35 cellular contexts compared by ENCODE assay signal in genomic region chrX:67159437-67159836, GRCh38.
DNase-seq lines count a peak whose midpoint lies in the region; ATAC-seq, FAIRE-seq and TF ChIP-seq lines count a peak whose summit lies in the region.
"Had no signal": no experiment of that assay in that cellular context is flagged by ENCODE, and none has a peak within 500 bp of the region (broad histone marks: within the 10 kb centered on the region; RNA-seq: fewer than 3 reads in every experiment).

No MANE protein-coding gene starts in this region.

- H3K27ac ChIP-seq in right cardiac atrium (ENCODE audit: low read length) (no peak overlapping the region), liver (ENCODE audit: low read depth in 1 of 2, low read length in 2 of 2) (no peak overlapping the region), HepG2 (ENCODE audit: extremely low read length, insufficient read depth, low read length) (no peak overlapping the region), right lobe of liver (no peak overlapping the region)
- H3K27ac ChIP-seq: 22Rv1; A549; BLaER1; BLaER1 treated with 17β-estradiol and CSF1 and Interleukin-3, amounts not matched to agents 10 nM and 100 nM; C4-2B had no signal

- intact Hi-C loops in Right ventricle myocardium inferior (cut with DNase I) (no loop called here), right cardiac atrium (cut with DNase I) (no loop called here), HepG2 (cut with micrococcal nuclease; ENCODE audit: unreplicated experiment) (no loop called here), right lobe of liver (cut with DNase I) (no loop called here)

- H3K4me2 ChIP-seq in HepG2 (ENCODE audit: low read depth, low read length), result no peak overlapping the region
- H3K4me2 ChIP-seq: A549; BLaER1; BLaER1 treated with 17β-estradiol and CSF1 and Interleukin-3, amounts not matched to agents 10 nM and 100 nM had no signal

- in situ Hi-C loops in HepG2 (cut with HindIII; ENCODE audit: extremely low pct_ligation_motif_present, low pct_unique_long_range_greater_than_20kb), result no loop called here

- H3K9ac ChIP-seq in liver (ENCODE audit: low read depth in 1 of 2, low read length in 2 of 2), result no peak overlapping the region
- no peak overlapping the region for H3K9ac ChIP-seq in HepG2 (ENCODE audit: insufficient read depth, low read depth, low read length)
- H3K9ac ChIP-seq: BLaER1; BLaER1 treated with 17β-estradiol and CSF1 and Interleukin-3, amounts not matched to agents 10 nM and 100 nM had no signal

- POLR2A ChIA-PET in HepG2 (lab: Yijun Ruan, JAX), result no interaction called here

- H2AFZ ChIP-seq in HepG2 (ENCODE audit: low read length), result no peak overlapping the region

- H3K27me3 ChIP-seq in right cardiac atrium (ENCODE audit: control insufficient read depth, insufficient read depth), result no peaks in the 10 kb centered on the region
- H3K27me3 ChIP-seq in liver (ENCODE audit: control insufficient read depth in 4 of 4, insufficient read depth in 4 of 4, low read length in 3 of 4), result no peaks in the 10 kb centered on the region
- H3K27me3 ChIP-seq in HepG2 (ENCODE audit: control insufficient read depth in 1 of 2, insufficient read depth in 2 of 2, low read length in 2 of 2), result no peaks in the 10 kb centered on the region
- no peaks in the 10 kb centered on the region for H3K27me3 ChIP-seq in right lobe of liver
- H3K27me3 ChIP-seq: BE2C had no signal

- 74% methylated on average over 2 of the region's 2 CpGs for WGBS in right cardiac atrium
- 51% methylated on average over 2 of the region's 2 CpGs for WGBS in liver
- 14% methylated on average over 1 of the region's 2 CpGs for WGBS in HepG2 (ENCODE audit: low lambda C conversion rate)
- WGBS in right lobe of liver (ENCODE audit: insufficient coverage, low coverage, low lambda C conversion rate, missing lambda C conversion rate), result 89% methylated on average over 1 of the region's 2 CpGs

- CTCF ChIA-PET in HepG2 (lab: Yijun Ruan, JAX; ENCODE audit: low intra/inter-chr PET ratio, low total read pairs), result no interaction called here

- no peak for FAIRE-seq in HepG2 (lab: Jason Lieb, UNC)
- FAIRE-seq: A204.1, D721Med had no signal

- H3K36me3 ChIP-seq in liver (ENCODE audit: control insufficient read depth in 4 of 4, insufficient read depth in 3 of 4, low read depth in 1 of 4, low read length in 3 of 4) (no peaks in the 10 kb centered on the region), HepG2 (replicated peaks in 1 of 2; ENCODE audit: control insufficient read depth in 1 of 2, insufficient read depth in 2 of 2, low read length in 2 of 2) (no peaks in the 10 kb centered on the region), right lobe of liver (no peaks in the 10 kb centered on the region)
- H3K36me3 ChIP-seq: BE2C; BLaER1; BLaER1 treated with 17β-estradiol and CSF1 and Interleukin-3, amounts not matched to agents 10 nM and 100 nM had no signal

- no peak overlapping the region for H3K4me3 ChIP-seq in right cardiac atrium (ENCODE audit: low read length)
- no peak overlapping the region for H3K4me3 ChIP-seq in liver (ENCODE audit: low read depth in 1 of 3, low read length in 3 of 3)
- H3K4me3 ChIP-seq in HepG2 (replicated peaks in 1 of 3; ENCODE audit: insufficient read depth in 1 of 3, low read depth in 2 of 3, low read length in 3 of 3), result no peak overlapping the region
- H3K4me3 ChIP-seq in right lobe of liver, result no peak overlapping the region
- H3K4me3 ChIP-seq: A549; BLaER1; BLaER1 treated with 17β-estradiol and CSF1 and Interleukin-3, amounts not matched to agents 10 nM and 100 nM had no signal

- peak; percentile 6 for DNase-seq in Right ventricle myocardium inferior (ENCODE audit: missing footprints)
- no peak for DNase-seq in right cardiac atrium
- DNase-seq in HepG2 (ENCODE audit: low spot score), result no peak
- DNase-seq in left lobe of liver (ENCODE audit: low spot score), result no peak
- DNase-seq in right lobe of liver, result no peak
- no peak for DNase-seq in midbrain (lab: John Stamatoyannopoulos, UW)
- no peak for DNase-seq in germinal center (ENCODE audit: low spot score)
- DNase-seq: 8988T; ACHN; AML-193; BE2C; C1 segment of cervical spinal cord; Caco-2; Calu3; CD4-positive, alpha-beta memory T cell; CD4-positive, alpha-beta T cell; CD4-positive, CD25-positive, alpha-beta regulatory T cell; CD8-positive, alpha-beta memory T cell; CD8-positive, alpha-beta T cell; COR-L47; DMS 273 treated with DMSO at 0.1 percent for 48 hours; DMS153; DMS53; DMS79; DMS79 treated with DMSO at 0.1 percent for 48 hours; DND-41; EL had no signal

- ATAC-seq in Right ventricle myocardium inferior (no peak), right cardiac atrium (no peak), HepG2 (no peak), left lobe of liver (peak; percentile 58), right lobe of liver (peak; percentile 34 to 72 (median 66))
- ATAC-seq: A549; CD8-positive, alpha-beta T cell had no signal

- BruUV-seq in HepG2 (replicated peaks; lab: Mats Ljungman, UMichigan), result no TSS peak

- H3K4me1 ChIP-seq in right cardiac atrium (ENCODE audit: control insufficient read depth, insufficient read depth, low read length), result no peaks in the 10 kb centered on the region
- H3K4me1 ChIP-seq in liver (ENCODE audit: control insufficient read depth in 4 of 4, insufficient read depth in 4 of 4, low read length in 3 of 4), result no peaks in the 10 kb centered on the region
- H3K4me1 ChIP-seq in HepG2 (ENCODE audit: insufficient read depth, low read length), result no peaks in the 10 kb centered on the region
- H3K4me1 ChIP-seq in right lobe of liver, result no peaks in the 10 kb centered on the region
- H3K4me1 ChIP-seq: A549; BE2C; BLaER1; BLaER1 treated with 17β-estradiol and CSF1 and Interleukin-3, amounts not matched to agents 10 nM and 100 nM; Caco-2 had no signal

- H3K79me2 ChIP-seq in HepG2 (ENCODE audit: insufficient read depth, low read length), result no peaks in the 10 kb centered on the region

- H3K9me3 ChIP-seq in right cardiac atrium (ENCODE audit: control insufficient read depth, low read length), result no peaks in the 10 kb centered on the region
- peaks cover 0 to 5% (median 2%) of the 10 kb centered on the region in 4 donors for H3K9me3 ChIP-seq in liver (ENCODE audit: control insufficient read depth in 4 of 4, low read length in 3 of 4)
- H3K9me3 ChIP-seq in HepG2 (ENCODE audit: low read length), result peaks cover 71% of the 10 kb centered on the region
- no peaks in the 10 kb centered on the region for H3K9me3 ChIP-seq in right lobe of liver
- H3K9me3 ChIP-seq: A549, BE2C, Caco-2 had no signal

- TF ChIP-seq RAD21 in liver (IDR thresholded peaks at IDR 0.05), result peak; percentile 5 to 55
- no peak for TF ChIP-seq RAD21 in HepG2 (CRISPR knock-in tag; IDR thresholded peaks at IDR 0.05)

- TF ChIP-seq POLR2A in HepG2 (IDR thresholded peaks at IDR 0.05; ENCODE audit: insufficient read depth in 1 of 2, low read depth in 2 of 2, low read length in 2 of 2) (no peak), right lobe of liver (IDR thresholded peaks at IDR 0.05) (no peak)

- H4K20me1 ChIP-seq in HepG2 (ENCODE audit: insufficient read depth, low read length), result no peaks in the 10 kb centered on the region
- H4K20me1 ChIP-seq: BLaER1; BLaER1 treated with 17β-estradiol and CSF1 and Interleukin-3, amounts not matched to agents 10 nM and 100 nM had no signal

- TF ChIP-seq CTCF in liver (IDR thresholded peaks at IDR 0.05; ENCODE audit: low read depth, low read length, missing input control) (peak; percentile 19), HepG2 (CRISPR knock-in tag; IDR thresholded peaks at IDR 0.05) (no peak), right lobe of liver (IDR thresholded peaks at IDR 0.05) (no peak)

- TF ChIP-seq EP300 in HepG2 (IDR thresholded peaks at IDR 0.05; ENCODE audit: low read depth in 2 of 2, low read length in 2 of 2), result no peak
- TF ChIP-seq EP300 in HepG2 (CRISPR knock-in tag; IDR thresholded peaks at IDR 0.05; ENCODE audit: borderline replicate concordance), result no peak

TF ChIP-seq in liver, 16 proteins besides CTCF, POLR2A, EP300 and RAD21 (continues in another document):
- TF ChIP-seq SP1 (IDR thresholded peaks at IDR 0.05), result peak; percentile 37
- peak in 1 of 2 donors; percentile 31 for TF ChIP-seq RXRA (IDR thresholded peaks at IDR 0.05)
- no peak for TF ChIP-seq JUND (IDR thresholded peaks at IDR 0.05)
- TF ChIP-seq GABPA (IDR thresholded peaks at IDR 0.05 in 1 of 2, conservative IDR thresholded peaks at IDR 0.05 in 1 of 2), result no peak
- TF ChIP-seq HNF4A (conservative IDR thresholded peaks at IDR 0.05), result peak; percentile 5 to 66
- no peak for TF ChIP-seq FOXA1 (IDR thresholded peaks at IDR 0.05)
- TF ChIP-seq EGR1 (IDR thresholded peaks at IDR 0.05; ENCODE audit: low read depth in 2 of 2), result no peak

TF ChIP-seq in HepG2, 621 proteins besides CTCF, POLR2A, EP300 and RAD21:
- no peak for TF ChIP-seq MBD4 (IDR thresholded peaks at IDR 0.05; ENCODE audit: borderline replicate concordance, low read length)

Comparison
In these comparisons a context has a peak if more than half of its experiments do, and no peak if none do; other contexts are left out.
1. ATAC-seq: peak in left lobe of liver (single experiment) and right lobe of liver (4 of 4); none in Right ventricle myocardium inferior (single experiment), right cardiac atrium (0 of 2) and HepG2 (single experiment).